In genomic region chr10:70931168-70931805, GRCh38 we compare ENCODE assay signal across 17 cellular contexts. TPM values are rescaled to one million over a fixed set of nuclear protein-coding genes. Genes with fewer than 3 reads are reported as not detected.
DNase-seq lines count a peak whose midpoint lies in the region; ATAC-seq and TF ChIP-seq lines count a peak whose summit lies in the region.
"Had no signal": no experiment of that assay in that cellular context is flagged by ENCODE, and none has a peak within 500 bp of the region (broad histone marks: within the 10 kb centered on the region; RNA-seq: fewer than 3 reads in every experiment).

No MANE protein-coding gene starts in this region.

- peaks cover 5% of the 10 kb centered on the region for H3K27me3 ChIP-seq in brain microvascular endothelial cell (replicated peaks)
- H3K27me3 ChIP-seq: BLaER1 had no signal

- H3K27ac ChIP-seq in brain microvascular endothelial cell: no peak overlapping the region
- H3K27ac ChIP-seq: BLaER1 had no signal

- no peak overlapping the region for H3K4me3 ChIP-seq in brain microvascular endothelial cell (ENCODE audit: low read depth, low read length)
- H3K4me3 ChIP-seq: BLaER1, mucosa of descending colon had no signal

- H3K36me3 ChIP-seq in brain microvascular endothelial cell (replicated peaks): no peaks in the 10 kb centered on the region
- H3K36me3 ChIP-seq: BLaER1 had no signal

- in situ Hi-C loops in brain microvascular endothelial cell (cut with HindIII; ENCODE audit: low pct_ligation_motif_present, low sequenced_read_pairs): no loop called here

- ATAC-seq in HG02763 (IDR thresholded peaks at IDR 0.05; ENCODE audit: unreplicated experiment): no peak
- ATAC-seq: mucosa of descending colon, right cardiac atrium, T-helper 17 cell had no signal

- DNase-seq in EH (ENCODE audit: low read depth): peak; percentile 30
- peak; percentile 87 for DNase-seq in NCI-H226
- DNase-seq in brain microvascular endothelial cell: peak; percentile 37
- peak; percentile 59 for DNase-seq in myocyte (ENCODE audit: low read depth)
- DNase-seq in NCI-H1436 treated with DMSO at 0.1 percent for 48 hours (lab: John Stamatoyannopoulos, UW): no peak
- DNase-seq in COLO829 (ENCODE audit: low spot score): no peak
- DNase-seq in nucleus accumbens (lab: John Stamatoyannopoulos, UW): no peak
- DNase-seq: activated CD4-positive, alpha-beta T cell treated with anti-CD3 and anti-CD28 coated beads, Interleukin-2, amount 50 U/mL, for 4 hours; activated gamma-delta T cell; cerebellar nuclear complex; GDM1; Karpas-422; mucosa of descending colon; T-helper 17 cell had no signal

- peak; percentile 26 for TF ChIP-seq CTCF in brain microvascular endothelial cell (IDR thresholded peaks at IDR 0.05; ENCODE audit: low read depth, low read length, missing control alignments)

RNA-seq across cellular contexts. Expression of gene PCBD1, which starts 42.9 kb away (rescaled TPM):
- total RNA-seq in myocyte: 53.2 and 58.8 TPM in 2 replicates
- polyA plus RNA-seq in myocyte (2012): 76.5 TPM

Comparison
In these comparisons a context has a peak if more than half of its experiments do, and no peak if none do; other contexts are left out.
1. DNase-seq: peak in EH (single experiment), NCI-H226 (single experiment), brain microvascular endothelial cell (single experiment) and myocyte (single experiment); none in NCI-H1436 treated with DMSO at 0.1 percent for 48 hours (single experiment), COLO829 (single experiment) and nucleus accumbens (0 of 56).